ENCODE assay signal across 1 cellular context in the genomic region with DNA sequence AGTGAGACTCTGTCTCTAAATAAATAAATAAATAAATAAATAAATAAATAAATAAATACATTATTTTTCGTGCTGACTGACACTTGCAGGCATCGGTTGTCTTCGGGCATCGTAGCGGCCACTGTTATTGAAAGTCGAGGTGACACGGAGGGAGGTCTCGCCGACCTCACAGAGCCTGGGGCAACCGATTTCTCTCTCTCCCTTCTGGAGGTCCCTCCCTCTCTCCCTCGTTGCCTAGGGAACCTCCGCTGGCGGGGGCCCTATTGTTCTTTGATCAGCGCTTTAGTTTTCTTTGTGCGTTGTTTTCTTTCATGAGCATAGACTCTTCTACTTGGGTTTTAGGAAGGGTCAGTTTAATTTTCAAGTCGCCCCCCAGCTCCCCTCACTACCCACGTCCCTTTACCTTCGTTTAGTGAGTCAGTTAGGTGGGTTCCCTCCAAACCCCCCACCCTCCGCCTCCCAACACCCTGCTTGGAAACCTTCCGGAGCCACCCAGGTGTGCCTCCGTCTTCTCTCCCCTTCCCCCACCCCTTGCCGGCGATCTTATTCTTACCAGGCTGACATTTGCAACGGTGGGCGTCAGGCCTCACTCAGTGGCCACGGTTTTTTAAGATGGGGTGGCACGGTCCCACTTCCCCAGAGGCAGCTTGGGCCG.
TF ChIP-seq lines count a peak whose summit lies in the region.

No MANE protein-coding gene starts in this region.

TF ChIP-seq in H1, 55 proteins besides CTCF, POLR2A, EP300 and RAD21 (continued from another document):
- TF ChIP-seq NANOG (IDR thresholded peaks at IDR 0.05; ENCODE audit: insufficient read depth, low read depth, low read length, poor library complexity, severe bottlenecking), result no peak
- TF ChIP-seq CBX8 (IDR thresholded peaks at IDR 0.05; ENCODE audit: borderline replicate concordance, low read depth, low read length), result no peak
- TF ChIP-seq EGR1 (IDR thresholded peaks at IDR 0.05; ENCODE audit: borderline replicate concordance, low read depth, low read length), result no peak
- TF ChIP-seq CBX5 (IDR thresholded peaks at IDR 0.05; ENCODE audit: low read depth, low read length), result no peak
- no peak for TF ChIP-seq TEAD4 (IDR thresholded peaks at IDR 0.05; ENCODE audit: low read depth, low read length)
- TF ChIP-seq SIX5 (IDR thresholded peaks at IDR 0.05; ENCODE audit: low read depth, low read length), result no peak
- no peak for TF ChIP-seq EZH2 (IDR thresholded peaks at IDR 0.05; ENCODE audit: low read depth, low read length, severe bottlenecking)
- no peak for TF ChIP-seq HDAC2 (IDR thresholded peaks at IDR 0.05; ENCODE audit: borderline replicate concordance in 1 of 2, low read depth in 2 of 2, low read length in 2 of 2)
